Comparison of ENCODE assay signal across 10 cellular contexts in the genomic region with DNA sequence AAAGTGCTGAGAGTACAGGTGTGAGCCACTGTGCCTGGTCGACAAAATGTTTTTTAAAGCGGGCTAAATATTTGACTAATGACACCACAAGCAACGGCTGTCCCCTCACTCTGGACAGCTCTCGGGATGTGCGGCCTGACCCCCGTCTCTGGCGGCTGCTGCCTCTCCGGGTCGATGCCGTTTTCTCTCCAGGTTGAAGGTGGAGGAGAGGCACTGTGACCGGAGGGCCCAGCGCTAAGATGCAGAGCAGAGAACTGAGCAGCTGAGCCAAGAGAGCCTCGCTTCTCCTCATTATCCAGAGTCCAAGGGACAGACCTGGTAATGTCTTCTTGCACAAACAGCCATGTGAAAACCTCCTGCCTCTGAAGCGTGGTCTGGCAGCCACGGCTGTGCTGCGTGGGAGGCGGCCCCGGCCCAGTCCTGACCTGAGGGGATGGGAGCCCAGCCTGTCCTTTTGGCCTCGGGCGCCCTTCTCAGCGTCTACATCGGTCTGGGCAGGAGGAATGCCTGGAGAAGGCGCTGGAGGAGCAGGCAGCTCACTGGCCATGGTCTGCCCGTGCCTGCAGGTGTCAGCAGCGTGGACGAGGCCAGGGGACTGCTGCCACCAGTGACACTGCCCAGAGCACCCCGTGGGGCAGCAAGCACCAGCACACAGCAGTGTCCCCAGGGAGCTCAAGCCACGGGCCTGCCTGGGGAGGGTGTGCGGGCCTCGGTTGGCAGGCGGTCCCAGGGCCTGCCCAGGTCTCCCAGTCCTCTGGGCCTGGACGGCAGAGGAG. TPM values are rescaled to one million over a fixed set of nuclear protein-coding genes. Genes with fewer than 3 reads are reported as not detected.
DNase-seq lines count a peak whose midpoint lies in the region; ATAC-seq and TF ChIP-seq lines count a peak whose summit lies in the region.
"Had no signal": no experiment of that assay in that cellular context is flagged by ENCODE, and none has a peak within 500 bp of the region (broad histone marks: within the 10 kb centered on the region; RNA-seq: fewer than 3 reads in every experiment).

No MANE protein-coding gene starts in this region.

- H3K18ac ChIP-seq in mesendoderm (ENCODE audit: low read length), result no peak overlapping the region

- H2BK15ac ChIP-seq in mesendoderm (replicated peaks; ENCODE audit: low read depth), result no peak overlapping the region

- no peak overlapping the region for H3K9ac ChIP-seq in mesendoderm (ENCODE audit: low read length)

- no peak overlapping the region for H2BK5ac ChIP-seq in mesendoderm (ENCODE audit: low read length)

- H3K4me2 ChIP-seq in mesendoderm (ENCODE audit: low read length), result no peak overlapping the region

- H3K27me3 ChIP-seq in gastroesophageal sphincter (no peaks in the 10 kb centered on the region), mesendoderm (ENCODE audit: insufficient read depth, low read length, poor library complexity) (no peaks in the 10 kb centered on the region), aorta (ENCODE audit: control insufficient read depth in 1 of 2, insufficient read depth in 2 of 2, low read length in 1 of 2) (no peaks in the 10 kb centered on the region)
- H3K27me3 ChIP-seq: foreskin keratinocyte had no signal

- H4K8ac ChIP-seq in mesendoderm (ENCODE audit: low read depth, low read length), result no peak overlapping the region

- H3K9me3 ChIP-seq in gastroesophageal sphincter, result no peaks in the 10 kb centered on the region
- H3K9me3 ChIP-seq in aorta (ENCODE audit: control insufficient read depth, low read length), result no peaks in the 10 kb centered on the region

- H3K79me1 ChIP-seq in mesendoderm (ENCODE audit: low read length), result no peaks in the 10 kb centered on the region

- DNase-seq in stimulated activated CD4-positive, alpha-beta T cell treated with anti-CD3 and anti-CD28 coated beads, Interleukin-1b, Interleukin-23, amount 100 ng/mL, for 48 hours, result peak; percentile 1
- no peak for DNase-seq in stimulated activated CD4-positive, alpha-beta T cell treated with anti-CD3 and anti-CD28 coated beads, Interleukin-4, amount 100 ng/mL, for 4 hours
- no peak for DNase-seq in mesendoderm
- peak; percentile 49 to 74 for DNase-seq in aorta
- no peak for DNase-seq in stimulated activated naive CD8-positive, alpha-beta T cell treated with anti-CD3 and anti-CD28 coated beads, Interleukin-15, Interleukin-2, amounts not matched to agents 100 U/mL and 50 U/mL, for 24 hours
- no peak for DNase-seq in NCI-H1105 (lab: John Stamatoyannopoulos, UW)
- no peak for DNase-seq in NCI-H1694 (lab: John Stamatoyannopoulos, UW)
- DNase-seq: SHP77 treated with DMSO at 0.1 percent for 48 hours had no signal

- no peak overlapping the region for H2AK5ac ChIP-seq in mesendoderm (ENCODE audit: low read length)

- H3K4me1 ChIP-seq in gastroesophageal sphincter (peaks cover 0 to 18% (median 5%) of the 10 kb centered on the region in 3 donors), mesendoderm (ENCODE audit: control insufficient read depth, low read depth, low read length) (no peaks in the 10 kb centered on the region), aorta (ENCODE audit: control insufficient read depth in 1 of 2, insufficient read depth in 2 of 2, low read length in 2 of 2) (no peaks in the 10 kb centered on the region)
- H3K4me1 ChIP-seq: foreskin keratinocyte had no signal

- H3K4ac ChIP-seq in mesendoderm (ENCODE audit: low read depth, low read length), result no peak overlapping the region

- H3K4me3 ChIP-seq in gastroesophageal sphincter (no peak overlapping the region), mesendoderm (ENCODE audit: low read length) (no peak overlapping the region), aorta (ENCODE audit: low read length in 2 of 2) (no peak overlapping the region)

- 63 to 92% methylated on average over 2 to 14 of the region's 32 CpGs for WGBS in gastroesophageal sphincter (ENCODE audit: low coverage in 1 of 2), 2 donors
- WGBS in mesendoderm (ENCODE audit: extremely low coverage, insufficient coverage, low lambda C conversion rate), result no CpG with 5 or more reads among the region's 32 CpGs
- 52 to 55% methylated on average over 30 to 32 of the region's 32 CpGs for WGBS in aorta, 2 donors

- TF ChIP-seq POLR2A in gastroesophageal sphincter (IDR thresholded peaks at IDR 0.05), result no peak

- H3K23ac ChIP-seq in mesendoderm (ENCODE audit: low read length), result no peak overlapping the region

- no peak overlapping the region for H2BK120ac ChIP-seq in mesendoderm (ENCODE audit: low read depth, low read length)

- ATAC-seq in gastroesophageal sphincter (peak; percentile 16), aorta (ENCODE audit: low FRiP score) (peak; percentile 36)
- no peak for ATAC-seq in stimulated activated naive CD8-positive, alpha-beta T cell treated with anti-CD3 and anti-CD28 coated beads, Interleukin-15, Interleukin-2, amounts not matched to agents 100 U/mL and 50 U/mL, for 24 hours

- TF ChIP-seq CTCF in gastroesophageal sphincter (IDR thresholded peaks at IDR 0.05), result no peak

- H4K5ac ChIP-seq in mesendoderm (ENCODE audit: low read length), result no peak overlapping the region

- no peak for TF ChIP-seq EP300 in gastroesophageal sphincter (IDR thresholded peaks at IDR 0.05)

- H3K36me3 ChIP-seq in gastroesophageal sphincter (peaks cover 0 to 3% of the 10 kb centered on the region in 2 donors), mesendoderm (ENCODE audit: control insufficient read depth, insufficient read depth, low read length) (no peaks in the 10 kb centered on the region), aorta (ENCODE audit: control insufficient read depth in 1 of 2, insufficient read depth in 2 of 2, low read length in 1 of 2) (no peaks in the 10 kb centered on the region)

- peak overlapping the region; percentile 15 for H3K56ac ChIP-seq in mesendoderm (ENCODE audit: low read length)

- no peaks in the 10 kb centered on the region for H3K79me2 ChIP-seq in mesendoderm (ENCODE audit: control insufficient read depth, insufficient read depth, low read length)

- H3K27ac ChIP-seq in gastroesophageal sphincter (peak overlapping the region in 2 of 4 donors; percentile 42 to 52), mesendoderm (ENCODE audit: low read depth, low read length) (no peak overlapping the region), aorta (ENCODE audit: low read depth in 1 of 2, low read length in 2 of 2) (no peak overlapping the region)
- H3K27ac ChIP-seq: foreskin keratinocyte had no signal

- intact Hi-C loops in aorta (cut with DNase I), result loop anchor here (1.0 to 5.0 kb wide), 4 partner anchors 59 to 186 kb away; partner anchors contain the start of gene FAAP20 (in 1 of the 2)

RNA-seq across cellular contexts. Expression of gene MORN1, which starts 10.3 kb away (rescaled TPM):
- 10 to 100 TPM in 1 of 4 donors, 1 to 10 TPM in 3; 5.0 to 14.6 (median 9.2) TPM for total RNA-seq in gastroesophageal sphincter
- 2.1 TPM for polyA plus RNA-seq in mesendoderm (2013, experiment 1 of 2)
- polyA plus RNA-seq in mesendoderm (2013, experiment 2 of 2), result 1.6 TPM
- total RNA-seq in aorta, result 10 to 100 TPM in 1 of 2 donors, 1 to 10 TPM in 1; 4.7 to 12.0 TPM
- 1 to 10 TPM in 1 of 2 donors, under 1 TPM in 1; 0.50 to 9.0 TPM for polyA plus RNA-seq in aorta

RNA-seq across cellular contexts. Expression of gene RER1, which starts 10.6 kb away (rescaled TPM):
- total RNA-seq in gastroesophageal sphincter, result 10 to 100 TPM; 54.4 to 78.6 (median 69.8) TPM
- polyA plus RNA-seq in mesendoderm (2013, experiment 1 of 2), result 78.4 TPM
- 82.3 TPM for polyA plus RNA-seq in mesendoderm (2013, experiment 2 of 2)
- total RNA-seq in aorta, result 10 to 100 TPM; 91.0 to 99.8 TPM
- polyA plus RNA-seq in aorta, result 10 to 100 TPM; 41.1 to 75.8 TPM

RNA-seq across cellular contexts. Expression of gene PEX10, which starts 31.4 kb away (rescaled TPM):
- total RNA-seq in gastroesophageal sphincter (10 to 100 TPM; 18.2 to 30.0 (median 21.6) TPM), aorta (10 to 100 TPM in 1 of 2 donors, 1 to 10 TPM in 1; 9.8 to 13.1 TPM)
- polyA plus RNA-seq in mesendoderm (2013, experiment 1 of 2), result 17.5 TPM
- polyA plus RNA-seq in mesendoderm (2013, experiment 2 of 2), result 18.3 TPM
- polyA plus RNA-seq in aorta, result 10 to 100 TPM in 1 of 2 donors, 1 to 10 TPM in 1; 4.0 to 15.3 TPM

Comparison
In these comparisons a context has a peak if more than half of its experiments do, and no peak if none do; other contexts are left out.
1. DNase-seq: peak in stimulated activated CD4-positive, alpha-beta T cell treated with anti-CD3 and anti-CD28 coated beads, Interleukin-1b, Interleukin-23, amount 100 ng/mL, for 48 hours (single experiment) and aorta (2 of 2); none in stimulated activated CD4-positive, alpha-beta T cell treated with anti-CD3 and anti-CD28 coated beads, Interleukin-4, amount 100 ng/mL, for 4 hours (0 of 2), mesendoderm (single experiment), stimulated activated naive CD8-positive, alpha-beta T cell treated with anti-CD3 and anti-CD28 coated beads, Interleukin-15, Interleukin-2, amounts not matched to agents 100 U/mL and 50 U/mL, for 24 hours (single experiment), NCI-H1105 (single experiment) and NCI-H1694 (single experiment).